In the genomic region with DNA sequence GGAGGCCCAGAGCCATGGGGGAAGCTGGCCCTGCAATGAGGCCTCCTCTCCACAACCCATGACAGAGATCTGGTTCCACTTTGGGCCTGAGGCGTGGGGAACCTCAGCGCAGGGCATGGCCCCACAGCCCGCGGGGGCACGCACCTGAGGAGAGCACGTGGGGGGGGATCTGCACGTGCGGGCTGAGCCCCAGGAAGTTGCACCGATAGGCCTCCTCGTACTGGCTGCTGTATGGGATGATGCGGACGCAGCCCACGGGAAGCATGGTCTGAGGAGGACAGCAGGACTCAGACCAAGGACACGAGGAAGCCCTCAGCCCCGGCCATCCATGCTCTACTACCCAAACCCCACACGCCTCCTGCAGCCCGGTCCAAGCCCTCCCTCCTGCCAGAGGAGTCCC, we compare ENCODE assay signal across 19 cellular contexts.
"Had no signal": no experiment of that assay in that cellular context is flagged by ENCODE, and none has a peak within 500 bp of the region (broad histone marks: within the 10 kb centered on the region; RNA-seq: fewer than 3 reads in every experiment).

No MANE protein-coding gene starts in this region.

- ATAC-seq: activated CD4-positive, alpha-beta T cell treated with anti-CD3 and anti-CD28 coated beads for 36 hours; T-cell had no signal

- H3K9me3 ChIP-seq: breast epithelium had no signal

- H3K27me3 ChIP-seq: breast epithelium had no signal

- H3K4me3 Mint-ChIP-seq: activated CD4-positive, alpha-beta memory T cell treated with anti-CD3 and anti-CD28 coated beads, Interleukin-2, amount 10 ng/mL, durations not matched to agents 7 days and 5 days; activated CD4-positive, alpha-beta T cell treated with anti-CD3 and anti-CD28 coated beads for 36 hours; activated naive CD4-positive, alpha-beta T cell treated with anti-CD3 and anti-CD28 coated beads, Interleukin-2, amount 50 U/mL, for 24 hours; T-cell had no signal

- H3K4me3 ChIP-seq: breast epithelium, SK-N-MC had no signal

- H3K27me3 Mint-ChIP-seq: activated CD4-positive, alpha-beta memory T cell treated with anti-CD3 and anti-CD28 coated beads, Interleukin-2, amount 10 ng/mL, durations not matched to agents 7 days and 5 days; activated CD4-positive, alpha-beta T cell treated with anti-CD3 and anti-CD28 coated beads for 36 hours; activated naive CD4-positive, alpha-beta T cell treated with anti-CD3 and anti-CD28 coated beads, Interleukin-2, amount 50 U/mL, for 24 hours; T-cell had no signal

- DNase-seq: activated CD4-positive, alpha-beta memory T cell treated with anti-CD3 and anti-CD28 coated beads, Interleukin-2, amount 10 ng/mL, durations not matched to agents 7 days and 5 days; activated CD4-positive, alpha-beta T cell treated with anti-CD3 and anti-CD28 coated beads for 36 hours; activated CD4-positive, alpha-beta T cell treated with anti-CD3 and anti-CD28 coated beads, Interleukin-2, amount 50 U/mL, for 1 hour; activated CD8-positive, alpha-beta memory T cell treated with anti-CD3 and anti-CD28 coated beads, Interleukin-2, amount 50 U/mL, for 48 hours; activated T-cell treated with anti-CD3 and anti-CD28 coated beads, Interleukin-2, amount 50 U/mL, for 1 hour; aorta; Karpas-422; MM.1S; NCI-H1105; NCI-H1436; NCI-H1694 treated with DMSO at 0.1 percent for 48 hours; NCI-H2029 treated with DMSO at 0.1 percent for 48 hours; NCI-H510A treated with DMSO at 0.1 percent for 48 hours; NCI-H69; T-cell; WERI-Rb-1 had no signal

- H3K4me1 ChIP-seq: breast epithelium had no signal

- H3K27ac Mint-ChIP-seq: activated CD4-positive, alpha-beta memory T cell treated with anti-CD3 and anti-CD28 coated beads, Interleukin-2, amount 10 ng/mL, durations not matched to agents 7 days and 5 days; activated naive CD4-positive, alpha-beta T cell treated with anti-CD3 and anti-CD28 coated beads, Interleukin-2, amount 50 U/mL, for 24 hours had no signal

- H3K9me3 Mint-ChIP-seq: activated CD4-positive, alpha-beta memory T cell treated with anti-CD3 and anti-CD28 coated beads, Interleukin-2, amount 10 ng/mL, durations not matched to agents 7 days and 5 days; activated naive CD4-positive, alpha-beta T cell treated with anti-CD3 and anti-CD28 coated beads, Interleukin-2, amount 50 U/mL, for 24 hours; T-cell had no signal

- H3K27ac ChIP-seq: breast epithelium, SK-N-MC, WERI-Rb-1 had no signal

- H3K4me1 Mint-ChIP-seq: activated CD4-positive, alpha-beta memory T cell treated with anti-CD3 and anti-CD28 coated beads, Interleukin-2, amount 10 ng/mL, durations not matched to agents 7 days and 5 days; activated CD4-positive, alpha-beta T cell treated with anti-CD3 and anti-CD28 coated beads for 36 hours; activated naive CD4-positive, alpha-beta T cell treated with anti-CD3 and anti-CD28 coated beads, Interleukin-2, amount 50 U/mL, for 24 hours; T-cell had no signal
